In genomic region chr2:6852210-6852609, GRCh38 we compare ENCODE assay signal across 16 cellular contexts. TPM values are rescaled to one million over a fixed set of nuclear protein-coding genes. Genes with fewer than 3 reads are reported as not detected.
A peak's percentile ranks its signal among the peaks of the same experiment; 100 is the strongest.
DNase-seq lines count a peak whose midpoint lies in the region; ATAC-seq and TF ChIP-seq lines count a peak whose summit lies in the region.
"Had no signal": no experiment of that assay in that cellular context is flagged by ENCODE, and none has a peak within 500 bp of the region (broad histone marks: within the 10 kb centered on the region; RNA-seq: fewer than 3 reads in every experiment).

No MANE protein-coding gene starts in this region.

- H3K36me3 Mint-ChIP-seq in T-helper 2 cell treated with Interferon-gamma antibody and Interleukin-4, amounts not matched to agents 5 μg/mL and 100 μg/mL, for 36 hours (ENCODE audit: low read depth) = peaks cover 87% of the 10 kb centered on the region
- H3K36me3 Mint-ChIP-seq in activated CD8-positive, alpha-beta memory T cell treated with anti-CD3 and anti-CD28 coated beads, Interleukin-2, amount 10 ng/mL, durations not matched to agents 7 days and 5 days = peaks cover 93% of the 10 kb centered on the region
- H3K36me3 Mint-ChIP-seq in CD8-positive, alpha-beta T cell = peaks cover 65% of the 10 kb centered on the region

- H3K27me3 ChIP-seq in CD8-positive, alpha-beta T cell (ENCODE audit: insufficient read depth, low read length) = no peaks in the 10 kb centered on the region
- no peaks in the 10 kb centered on the region for H3K27me3 ChIP-seq in Loucy (ENCODE audit: insufficient read depth, low read length, poor library complexity, severe bottlenecking)

- H2AFZ ChIP-seq in Loucy (ENCODE audit: low read length) = no peak overlapping the region
- H2AFZ ChIP-seq: GM23338 had no signal

- no peaks in the 10 kb centered on the region for H3K9me2 ChIP-seq in Loucy (replicated peaks; ENCODE audit: low read depth, low read length)

- TF ChIP-seq CTCF in CD8-positive, alpha-beta T cell (IDR thresholded peaks at IDR 0.05) = no peak
- TF ChIP-seq CTCF in Loucy (conservative IDR thresholded peaks at IDR 0.05; ENCODE audit: low read length) = no peak

- peaks cover 9% of the 10 kb centered on the region; the same call in 1 of the 2 replicates for H3K79me2 ChIP-seq in Loucy (ENCODE audit: insufficient read depth, low read length)

- peak overlapping the region; percentile 15 for H3K9ac ChIP-seq in Loucy (ENCODE audit: low read depth, low read length, poor library complexity, severe bottlenecking)

- H3F3A ChIP-seq in Loucy (ENCODE audit: low read depth) = peaks cover 7% of the 10 kb centered on the region; the same call in 1 of the 2 replicates

- no peak overlapping the region for H3K27ac ChIP-seq in CD8-positive, alpha-beta T cell (ENCODE audit: low read depth, low read length)
- H3K27ac ChIP-seq: 22Rv1, A549, C4-2B had no signal

- no peaks in the 10 kb centered on the region for H3K9me3 ChIP-seq in CD8-positive, alpha-beta T cell (ENCODE audit: low read length)
- no peaks in the 10 kb centered on the region for H3K9me3 ChIP-seq in Loucy (ENCODE audit: insufficient read depth, low read depth, low read length)
- H3K9me3 ChIP-seq: A549 had no signal

- H3K9me3 Mint-ChIP-seq in T-helper 2 cell treated with Interferon-gamma antibody and Interleukin-4, amounts not matched to agents 5 μg/mL and 100 μg/mL, for 36 hours = peaks cover 13% of the 10 kb centered on the region
- peaks cover 5% of the 10 kb centered on the region for H3K9me3 Mint-ChIP-seq in activated CD8-positive, alpha-beta memory T cell treated with anti-CD3 and anti-CD28 coated beads, Interleukin-2, amount 10 ng/mL, durations not matched to agents 7 days and 5 days (ENCODE audit: low read depth)
- peaks cover 21% of the 10 kb centered on the region for H3K9me3 Mint-ChIP-seq in CD8-positive, alpha-beta T cell

- no peak overlapping the region for H3K4me3 ChIP-seq in CD8-positive, alpha-beta T cell (ENCODE audit: low read depth, low read length)
- H3K4me3 ChIP-seq in Loucy (ENCODE audit: low read length, poor library complexity, severe bottlenecking) = peak overlapping the region; percentile 30
- H3K4me3 ChIP-seq: A549, GM23338 had no signal

- peak overlapping the region; percentile 22 for H3K27ac Mint-ChIP-seq in T-helper 2 cell treated with Interferon-gamma antibody and Interleukin-4, amounts not matched to agents 5 μg/mL and 100 μg/mL, for 36 hours
- H3K27ac Mint-ChIP-seq in activated CD8-positive, alpha-beta memory T cell treated with anti-CD3 and anti-CD28 coated beads, Interleukin-2, amount 10 ng/mL, durations not matched to agents 7 days and 5 days = peak overlapping the region; percentile 64
- peak overlapping the region; percentile 7 for H3K27ac Mint-ChIP-seq in CD8-positive, alpha-beta T cell
- H3K27ac Mint-ChIP-seq: CD4-positive, alpha-beta T cell; GM23338 had no signal

- H3K4me3 Mint-ChIP-seq in T-helper 2 cell treated with Interferon-gamma antibody and Interleukin-4, amounts not matched to agents 5 μg/mL and 100 μg/mL, for 36 hours = no peak overlapping the region
- H3K4me3 Mint-ChIP-seq in activated CD8-positive, alpha-beta memory T cell treated with anti-CD3 and anti-CD28 coated beads, Interleukin-2, amount 10 ng/mL, durations not matched to agents 7 days and 5 days = no peak overlapping the region
- H3K4me3 Mint-ChIP-seq in CD8-positive, alpha-beta T cell = no peak overlapping the region
- H3K4me3 Mint-ChIP-seq: CD4-positive, alpha-beta T cell; GM23338 had no signal

- no peaks in the 10 kb centered on the region for H4K20me1 ChIP-seq in Loucy (ENCODE audit: insufficient read depth, low read length, poor library complexity, severe bottlenecking)

- H3K27me3 Mint-ChIP-seq in T-helper 2 cell treated with Interferon-gamma antibody and Interleukin-4, amounts not matched to agents 5 μg/mL and 100 μg/mL, for 36 hours (ENCODE audit: low read depth) = no peaks in the 10 kb centered on the region
- no peaks in the 10 kb centered on the region for H3K27me3 Mint-ChIP-seq in activated CD8-positive, alpha-beta memory T cell treated with anti-CD3 and anti-CD28 coated beads, Interleukin-2, amount 10 ng/mL, durations not matched to agents 7 days and 5 days
- H3K27me3 Mint-ChIP-seq in CD8-positive, alpha-beta T cell (ENCODE audit: low read depth) = no peaks in the 10 kb centered on the region
- H3K27me3 Mint-ChIP-seq: CD4-positive, alpha-beta T cell had no signal

- H3K4me2 ChIP-seq in Loucy (ENCODE audit: low read depth, low read length, poor library complexity, severe bottlenecking) = peak overlapping the region; percentile 53
- H3K4me2 ChIP-seq: A549, GM23338 had no signal

- CTCF ChIA-PET in activated CD8-positive, alpha-beta memory T cell treated with anti-CD3 and anti-CD28 coated beads, Interleukin-2, amount 10 ng/mL, durations not matched to agents 7 days and 5 days (lab: Charles Lee) = no interaction called here
- CTCF ChIA-PET in CD8-positive, alpha-beta T cell (lab: Charles Lee) = no interaction called here

- H3K4me1 Mint-ChIP-seq in T-helper 2 cell treated with Interferon-gamma antibody and Interleukin-4, amounts not matched to agents 5 μg/mL and 100 μg/mL, for 36 hours (ENCODE audit: low read depth) = peaks cover 24% of the 10 kb centered on the region
- peaks cover 77% of the 10 kb centered on the region for H3K4me1 Mint-ChIP-seq in activated CD8-positive, alpha-beta memory T cell treated with anti-CD3 and anti-CD28 coated beads, Interleukin-2, amount 10 ng/mL, durations not matched to agents 7 days and 5 days
- peaks cover 6% of the 10 kb centered on the region for H3K4me1 Mint-ChIP-seq in CD8-positive, alpha-beta T cell (ENCODE audit: low read depth)
- H3K4me1 Mint-ChIP-seq: GM23338 had no signal

- peaks cover 13% of the 10 kb centered on the region for H3K36me3 ChIP-seq in CD8-positive, alpha-beta T cell (ENCODE audit: insufficient read depth, low read length)
- peaks cover 20% of the 10 kb centered on the region for H3K36me3 ChIP-seq in Loucy (ENCODE audit: insufficient read depth, low read length)

- H3K4me1 ChIP-seq in CD8-positive, alpha-beta T cell (ENCODE audit: insufficient read depth, low read length) = no peaks in the 10 kb centered on the region
- peaks cover 66% of the 10 kb centered on the region for H3K4me1 ChIP-seq in Loucy (ENCODE audit: insufficient read depth, low read length, poor library complexity, severe bottlenecking)

- POLR2A ChIA-PET in CD8-positive, alpha-beta T cell (lab: Charles Lee) = no interaction called here

- DNase-seq in T-helper 2 cell treated with Interferon-gamma antibody and Interleukin-4, amounts not matched to agents 5 μg/mL and 100 μg/mL, for 36 hours (ENCODE audit: low spot score) = no peak
- DNase-seq in T-helper 2 cell = no peak
- no peak for DNase-seq in activated CD8-positive, alpha-beta memory T cell treated with anti-CD3 and anti-CD28 coated beads, Interleukin-2, amount 10 ng/mL, durations not matched to agents 7 days and 5 days
- DNase-seq in activated CD8-positive, alpha-beta memory T cell treated with anti-CD3 and anti-CD28 coated beads, Interleukin-2, amount 50 U/mL, for 4 hours = no peak
- no peak for DNase-seq in CD8-positive, alpha-beta T cell
- DNase-seq: AML-193; Calu3; CD4-positive, alpha-beta T cell; HCEC 1CT had no signal

- no peak for ATAC-seq in activated CD8-positive, alpha-beta memory T cell treated with anti-CD3 and anti-CD28 coated beads, Interleukin-2, amount 10 ng/mL, durations not matched to agents 7 days and 5 days
- ATAC-seq in CD8-positive, alpha-beta T cell = no peak
- ATAC-seq in GM19455 (IDR thresholded peaks at IDR 0.05; ENCODE audit: unreplicated experiment) (no peak), GM21515 (IDR thresholded peaks at IDR 0.05; ENCODE audit: unreplicated experiment) (no peak)
- ATAC-seq: A549, GM23338 had no signal

- intact Hi-C loops in CD8-positive, alpha-beta T cell (cut with DNase I, micrococcal nuclease) = no loop called here

RNA-seq across cellular contexts. Expression of gene CMPK2, which starts 13.5 kb away (rescaled TPM):
- 100 to 1,000 TPM in 1 of 2 experiments, 10 to 100 TPM in 1; 81.3 to 164 TPM for total RNA-seq in activated CD8-positive, alpha-beta memory T cell treated with anti-CD3 and anti-CD28 coated beads, Interleukin-2, amount 10 ng/mL, durations not matched to agents 7 days and 5 days
- total RNA-seq in CD8-positive, alpha-beta T cell = 1 to 10 TPM; 3.0 to 4.0 TPM

RNA-seq across cellular contexts. Expression of gene RSAD2, which starts 25.4 kb away (rescaled TPM):
- total RNA-seq in activated CD8-positive, alpha-beta memory T cell treated with anti-CD3 and anti-CD28 coated beads, Interleukin-2, amount 10 ng/mL, durations not matched to agents 7 days and 5 days = 100 to 1,000 TPM in 1 of 2 experiments, 10 to 100 TPM in 1; 83.0 to 183 TPM
- 1 to 10 TPM; 1.8 to 2.1 TPM for total RNA-seq in CD8-positive, alpha-beta T cell

Comparison
In these comparisons a context has a peak if more than half of its experiments do, and no peak if none do; other contexts are left out.
1. H3K27ac Mint-ChIP-seq: peak in every context shown above with its lines; median percentile 64 in activated CD8-positive, alpha-beta memory T cell treated with anti-CD3 and anti-CD28 coated beads, Interleukin-2, amount 10 ng/mL, durations not matched to agents 7 days and 5 days; 22 in T-helper 2 cell treated with Interferon-gamma antibody and Interleukin-4, amounts not matched to agents 5 μg/mL and 100 μg/mL, for 36 hours; 7 in CD8-positive, alpha-beta T cell.
2. RNA of gene CMPK2, which starts 13.5 kb away (total RNA-seq): 81.3 to 164 TPM in activated CD8-positive, alpha-beta memory T cell treated with anti-CD3 and anti-CD28 coated beads, Interleukin-2, amount 10 ng/mL, durations not matched to agents 7 days and 5 days; 3.0 to 4.0 TPM in CD8-positive, alpha-beta T cell; every median in the first group is over 10 times any median in the second.
3. RNA of gene RSAD2, which starts 25.4 kb away (total RNA-seq): 83.0 to 183 TPM in activated CD8-positive, alpha-beta memory T cell treated with anti-CD3 and anti-CD28 coated beads, Interleukin-2, amount 10 ng/mL, durations not matched to agents 7 days and 5 days; 1.8 to 2.1 TPM in CD8-positive, alpha-beta T cell; every median in the first group is over 10 times any median in the second.